In the genomic region with DNA sequence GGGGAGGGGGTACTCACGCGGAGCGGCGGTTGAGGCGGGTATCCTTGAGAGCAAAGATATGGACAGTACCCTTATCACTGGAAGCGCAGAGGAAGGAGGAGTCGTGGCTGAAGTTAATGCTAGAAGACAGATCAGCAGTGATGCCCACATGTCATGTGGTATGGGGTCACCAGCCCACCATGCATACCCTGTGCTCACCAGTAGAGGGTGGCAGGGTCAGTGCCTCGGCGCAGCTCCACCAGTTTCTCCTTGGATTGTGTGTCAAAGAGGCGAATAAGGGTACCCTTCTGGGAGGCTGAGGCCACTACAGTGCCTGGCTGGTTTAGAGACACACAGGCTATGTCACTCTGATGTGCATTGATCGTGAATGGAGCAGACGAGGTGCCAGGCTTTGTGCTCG, we compare ENCODE assay signal across 1 cellular context.
TF ChIP-seq lines count a peak whose summit lies in the region.

No MANE protein-coding gene starts in this region.

TF ChIP-seq in H1, 55 proteins besides CTCF, POLR2A, EP300 and RAD21:
- TF ChIP-seq TBP (IDR thresholded peaks at IDR 0.05; ENCODE audit: low read depth, low read length) (no peak), TAF1 (IDR thresholded peaks at IDR 0.05; ENCODE audit: low read depth, low read length) (no peak), TEAD4 (IDR thresholded peaks at IDR 0.05; ENCODE audit: low read depth, low read length) (no peak), POLR2AphosphoS5 (IDR thresholded peaks at IDR 0.05; ENCODE audit: low read depth, low read length) (no peak), RXRA (IDR thresholded peaks at IDR 0.05; ENCODE audit: insufficient read depth, low read depth, low read length) (no peak), BRCA1 (IDR thresholded peaks at IDR 0.05; ENCODE audit: low read depth, low read length) (no peak), HDAC6 (IDR thresholded peaks at IDR 0.05; ENCODE audit: low read depth, low read length) (no peak)
- TF ChIP-seq, protein P1, sequence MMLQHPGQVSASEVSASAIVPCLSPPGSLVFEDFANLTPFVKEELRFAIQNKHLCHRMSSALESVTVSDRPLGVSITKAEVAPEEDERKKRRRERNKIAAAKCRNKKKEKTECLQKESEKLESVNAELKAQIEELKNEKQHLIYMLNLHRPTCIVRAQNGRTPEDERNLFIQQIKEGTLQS (IDR thresholded peaks at IDR 0.05; ENCODE audit: insufficient read depth, low read depth, low read length): no peak
TF ChIP-seq in H1: peak in this region for 0.
